Comparison of ENCODE assay signal across 8 cellular contexts in genomic region chr10:102420443-102420809, GRCh38. TPM values are rescaled to one million over a fixed set of nuclear protein-coding genes. Genes with fewer than 3 reads are reported as not detected.
DNase-seq lines count a peak whose midpoint lies in the region; ATAC-seq lines count a peak whose summit lies in the region.

No MANE protein-coding gene starts in this region.

- peak overlapping the region; percentile 48 for H3K9ac ChIP-seq in iPS-15b (ENCODE audit: low read depth, low read length)

- peaks cover 19% of the 10 kb centered on the region for H3K27me3 Mint-ChIP-seq in activated T-helper 17 cell treated with anti-CD3 and anti-CD28 coated beads, Interleukin-2, amount 50 U/mL, for 72 hours
- peaks cover 41% of the 10 kb centered on the region for H3K27me3 Mint-ChIP-seq in stimulated activated memory B cell treated with anti-CD40 and anti-IgM and Interleukin-4, amounts not matched to agents 10 μg/mL and 1 μg/mL and 100 μg/mL, for 72 hours

- peaks cover 5% of the 10 kb centered on the region for H3K4me1 Mint-ChIP-seq in activated T-helper 17 cell treated with anti-CD3 and anti-CD28 coated beads, Interleukin-2, amount 50 U/mL, for 72 hours
- peaks cover 46% of the 10 kb centered on the region for H3K4me1 Mint-ChIP-seq in stimulated activated memory B cell treated with anti-CD40 and anti-IgM and Interleukin-4, amounts not matched to agents 10 μg/mL and 1 μg/mL and 100 μg/mL, for 72 hours

- ATAC-seq in GM18909 (IDR thresholded peaks at IDR 0.05; ENCODE audit: poor library complexity, unreplicated experiment), result peak; percentile 49
- ATAC-seq in HG02973 (IDR thresholded peaks at IDR 0.05; ENCODE audit: unreplicated experiment), result peak; percentile 38
- ATAC-seq in activated T-helper 17 cell treated with anti-CD3 and anti-CD28 coated beads, Interleukin-2, amount 50 U/mL, for 72 hours (replicated peaks), result peak; percentile 79
- ATAC-seq in stimulated activated memory B cell treated with anti-CD40 and anti-IgM and Interleukin-4, amounts not matched to agents 10 μg/mL and 1 μg/mL and 100 μg/mL, for 72 hours, result peak; percentile 82

- H3K36me3 Mint-ChIP-seq in activated T-helper 17 cell treated with anti-CD3 and anti-CD28 coated beads, Interleukin-2, amount 50 U/mL, for 72 hours (ENCODE audit: low read depth), result peaks cover 16% of the 10 kb centered on the region
- peaks cover 5% of the 10 kb centered on the region for H3K36me3 Mint-ChIP-seq in stimulated activated memory B cell treated with anti-CD40 and anti-IgM and Interleukin-4, amounts not matched to agents 10 μg/mL and 1 μg/mL and 100 μg/mL, for 72 hours

- H3K9me3 ChIP-seq in iPS-15b (ENCODE audit: control insufficient read depth, insufficient read depth, low read length), result no peaks in the 10 kb centered on the region

- peaks cover 8% of the 10 kb centered on the region for H3K36me3 ChIP-seq in iPS-15b (ENCODE audit: control insufficient read depth, insufficient read depth, low read length)

- no peaks in the 10 kb centered on the region for H3K27me3 ChIP-seq in iPS-15b (ENCODE audit: control insufficient read depth, insufficient read depth, low read length)

- peaks cover 2% of the 10 kb centered on the region for H3K4me1 ChIP-seq in iPS-15b (ENCODE audit: control insufficient read depth, insufficient read depth, low read length)

- H3K4me3 ChIP-seq in iPS-15b (ENCODE audit: low read depth, low read length), result peak overlapping the region; percentile 87

- H3K9me3 Mint-ChIP-seq in activated T-helper 17 cell treated with anti-CD3 and anti-CD28 coated beads, Interleukin-2, amount 50 U/mL, for 72 hours, result no peaks in the 10 kb centered on the region
- H3K9me3 Mint-ChIP-seq in stimulated activated memory B cell treated with anti-CD40 and anti-IgM and Interleukin-4, amounts not matched to agents 10 μg/mL and 1 μg/mL and 100 μg/mL, for 72 hours, result no peaks in the 10 kb centered on the region

- DNase-seq in T1000 (lab: John Stamatoyannopoulos, UW) (no peak), NCI-H82 (lab: John Stamatoyannopoulos, UW) (no peak), SK-N-DZ (ENCODE audit: low spot score) (no peak)

- peak overlapping the region; percentile 99 for H3K4me3 Mint-ChIP-seq in activated T-helper 17 cell treated with anti-CD3 and anti-CD28 coated beads, Interleukin-2, amount 50 U/mL, for 72 hours
- H3K4me3 Mint-ChIP-seq in stimulated activated memory B cell treated with anti-CD40 and anti-IgM and Interleukin-4, amounts not matched to agents 10 μg/mL and 1 μg/mL and 100 μg/mL, for 72 hours, result peak overlapping the region; percentile 98

- peak overlapping the region; percentile 95 for H3K27ac Mint-ChIP-seq in activated T-helper 17 cell treated with anti-CD3 and anti-CD28 coated beads, Interleukin-2, amount 50 U/mL, for 72 hours
- peak overlapping the region; percentile 84 for H3K27ac Mint-ChIP-seq in stimulated activated memory B cell treated with anti-CD40 and anti-IgM and Interleukin-4, amounts not matched to agents 10 μg/mL and 1 μg/mL and 100 μg/mL, for 72 hours

RNA-seq across cellular contexts. Expression of gene FBXL15, which starts 0.2 kb away (rescaled TPM):
- total RNA-seq in activated T-helper 17 cell treated with anti-CD3 and anti-CD28 coated beads, Interleukin-2, amount 50 U/mL, for 72 hours, result 10 to 100 TPM; 12.6 to 15.4 TPM
- polyA plus RNA-seq in SK-N-DZ (2014; cell fraction: cytosol; rRNA removed), result 34.1 and 42.6 TPM in 2 replicates
- 47.1 and 53.0 TPM in 2 replicates for polyA plus RNA-seq in SK-N-DZ (2014; cell fraction: nucleus; rRNA removed)

RNA-seq across cellular contexts. Expression of gene PSD, which starts 1.8 kb away (rescaled TPM):
- total RNA-seq in activated T-helper 17 cell treated with anti-CD3 and anti-CD28 coated beads, Interleukin-2, amount 50 U/mL, for 72 hours, result 1 to 10 TPM; 3.0 to 8.0 TPM
- 19.2 and 20.4 TPM in 2 replicates for polyA plus RNA-seq in SK-N-DZ (2014; cell fraction: cytosol; rRNA removed)
- 90.7 and 104 TPM in 2 replicates for polyA plus RNA-seq in SK-N-DZ (2014; cell fraction: nucleus; rRNA removed)

RNA-seq across cellular contexts. Expression of gene CUEDC2, which starts 11.9 kb away (rescaled TPM):
- 10 to 100 TPM; 53.3 to 58.5 TPM for total RNA-seq in activated T-helper 17 cell treated with anti-CD3 and anti-CD28 coated beads, Interleukin-2, amount 50 U/mL, for 72 hours
- polyA plus RNA-seq in SK-N-DZ (2014; cell fraction: cytosol; rRNA removed), result 130 and 171 TPM in 2 replicates
- 127 and 172 TPM in 2 replicates for polyA plus RNA-seq in SK-N-DZ (2014; cell fraction: nucleus; rRNA removed)

RNA-seq across cellular contexts. Expression of gene NFKB2, which starts 24.9 kb away (rescaled TPM):
- 100 to 1,000 TPM; 192 to 372 TPM for total RNA-seq in activated T-helper 17 cell treated with anti-CD3 and anti-CD28 coated beads, Interleukin-2, amount 50 U/mL, for 72 hours
- 6.1 and 9.8 TPM in 2 replicates for polyA plus RNA-seq in SK-N-DZ (2014; cell fraction: cytosol; rRNA removed)
- polyA plus RNA-seq in SK-N-DZ (2014; cell fraction: nucleus; rRNA removed), result 13.4 and 19.5 TPM in 2 replicates

RNA-seq across cellular contexts. Expression of gene C10orf95, which starts 30.9 kb away (rescaled TPM):
- under 1 TPM; 0.29 to 0.39 TPM for total RNA-seq in activated T-helper 17 cell treated with anti-CD3 and anti-CD28 coated beads, Interleukin-2, amount 50 U/mL, for 72 hours
- polyA plus RNA-seq in SK-N-DZ (2014; cell fraction: cytosol; rRNA removed), result not detected in 2 replicates
- polyA plus RNA-seq in SK-N-DZ (2014; cell fraction: nucleus; rRNA removed), result not detected in 2 replicates
